In the genomic region with DNA sequence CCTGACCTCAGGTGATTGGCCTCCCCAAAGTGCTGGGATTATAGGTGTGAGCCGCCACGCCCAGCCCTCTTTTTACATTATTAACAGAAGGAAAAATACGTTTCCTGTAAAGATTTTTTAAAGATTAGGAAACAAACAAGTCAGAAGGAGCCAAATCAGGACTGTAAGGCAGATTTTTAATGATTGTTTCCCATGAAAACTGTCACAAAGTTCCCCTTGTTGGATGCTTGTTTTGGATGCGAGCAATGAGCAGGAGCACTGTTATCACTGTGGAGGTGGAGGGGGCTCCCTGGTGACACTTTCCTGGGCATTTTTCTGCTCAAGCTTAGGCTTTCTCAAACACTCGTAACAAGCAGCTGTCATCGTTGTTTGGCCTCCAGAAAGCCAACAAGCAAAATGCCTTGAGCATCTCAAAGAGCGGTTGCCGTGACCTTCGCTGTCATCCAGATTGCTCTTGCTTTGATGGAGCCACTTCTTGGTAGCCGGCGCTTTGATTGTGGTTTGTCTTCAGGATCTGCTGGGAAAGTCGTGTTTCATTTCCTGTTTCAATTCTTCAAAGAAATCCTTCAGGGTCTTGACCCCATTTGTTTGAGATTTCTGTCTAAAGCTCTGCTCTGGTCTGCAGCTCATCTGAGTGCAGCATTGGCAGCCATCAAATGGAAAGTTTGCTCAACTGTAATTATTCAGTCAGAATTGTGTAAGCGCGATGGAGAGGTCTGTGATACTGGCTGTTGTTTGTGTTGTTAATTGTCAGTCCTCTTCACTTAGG, we compare ENCODE assay signal across 1 cellular context.
TF ChIP-seq lines count a peak whose summit lies in the region.

No MANE protein-coding gene starts in this region.

TF ChIP-seq in HepG2, 621 proteins besides CTCF, POLR2A, EP300 and RAD21 (continued from another document and continues in another):
- TF ChIP-seq, protein P1, sequence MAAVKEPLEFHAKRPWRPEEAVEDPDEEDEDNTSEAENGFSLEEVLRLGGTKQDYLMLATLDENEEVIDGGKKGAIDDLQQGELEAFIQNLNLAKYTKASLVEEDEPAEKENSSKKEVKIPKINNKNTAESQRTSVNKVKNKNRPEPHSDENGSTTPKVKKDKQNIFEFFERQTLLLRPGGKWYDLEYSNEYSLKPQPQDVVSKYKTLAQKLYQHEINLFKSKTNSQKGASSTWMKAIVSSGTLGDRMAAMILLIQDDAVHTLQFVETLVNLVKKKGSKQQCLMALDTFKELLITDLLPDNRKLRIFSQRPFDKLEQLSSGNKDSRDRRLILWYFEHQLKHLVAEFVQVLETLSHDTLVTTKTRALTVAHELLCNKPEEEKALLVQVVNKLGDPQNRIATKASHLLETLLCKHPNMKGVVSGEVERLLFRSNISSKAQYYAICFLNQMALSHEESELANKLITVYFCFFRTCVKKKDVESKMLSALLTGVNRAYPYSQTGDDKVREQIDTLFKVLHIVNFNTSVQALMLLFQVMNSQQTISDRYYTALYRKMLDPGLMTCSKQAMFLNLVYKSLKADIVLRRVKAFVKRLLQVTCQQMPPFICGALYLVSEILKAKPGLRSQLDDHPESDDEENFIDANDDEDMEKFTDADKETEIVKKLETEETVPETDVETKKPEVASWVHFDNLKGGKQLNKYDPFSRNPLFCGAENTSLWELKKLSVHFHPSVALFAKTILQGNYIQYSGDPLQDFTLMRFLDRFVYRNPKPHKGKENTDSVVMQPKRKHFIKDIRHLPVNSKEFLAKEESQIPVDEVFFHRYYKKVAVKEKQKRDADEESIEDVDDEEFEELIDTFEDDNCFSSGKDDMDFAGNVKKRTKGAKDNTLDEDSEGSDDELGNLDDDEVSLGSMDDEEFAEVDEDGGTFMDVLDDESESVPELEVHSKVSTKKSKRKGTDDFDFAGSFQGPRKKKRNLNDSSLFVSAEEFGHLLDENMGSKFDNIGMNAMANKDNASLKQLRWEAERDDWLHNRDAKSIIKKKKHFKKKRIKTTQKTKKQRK (IDR thresholded peaks at IDR 0.05; ENCODE audit: low read length), result no peak
- TF ChIP-seq HOXA7 (CRISPR knock-in tag; IDR thresholded peaks at IDR 0.05) (no peak), ZNF879 (CRISPR knock-in tag; IDR thresholded peaks at IDR 0.05) (no peak), ZNF253 (CRISPR knock-in tag; IDR thresholded peaks at IDR 0.05; ENCODE audit: borderline replicate concordance) (no peak), CSRNP2 (CRISPR knock-in tag; conservative IDR thresholded peaks at IDR 0.05; ENCODE audit: low read depth) (no peak), RAD51 (IDR thresholded peaks at IDR 0.05; ENCODE audit: borderline replicate concordance) (no peak), KAT2B (IDR thresholded peaks at IDR 0.05; ENCODE audit: borderline replicate concordance, low read depth, low read length) (no peak), ZNF430 (CRISPR knock-in tag; IDR thresholded peaks at IDR 0.05) (no peak), CCAR2 (optimal IDR thresholded peaks at IDR 0.05; ENCODE audit: low read depth, low read length) (no peak), TSC22D2 (CRISPR knock-in tag; IDR thresholded peaks at IDR 0.05; ENCODE audit: borderline replicate concordance) (no peak), ZNF615 (CRISPR knock-in tag; IDR thresholded peaks at IDR 0.05; ENCODE audit: borderline replicate concordance) (no peak; the same call in 1 of the 2 replicates), ATAD3A (CRISPR knock-in tag; IDR thresholded peaks at IDR 0.05) (no peak), TARDBP (CRISPR knock-in tag; IDR thresholded peaks at IDR 0.05) (peak; percentile 72), ZNF547 (CRISPR knock-in tag; IDR thresholded peaks at IDR 0.05) (no peak), ELF3 (CRISPR knock-in tag; IDR thresholded peaks at IDR 0.05) (peak; percentile 59; the same call in 1 of the 2 replicates), DRAP1 (CRISPR knock-in tag; IDR thresholded peaks at IDR 0.05) (no peak), ZGPAT (CRISPR knock-in tag; IDR thresholded peaks at IDR 0.05) (peak; percentile 90; the same call in 1 of the 2 replicates), FOXA3 (CRISPR knock-in tag; IDR thresholded peaks at IDR 0.05) (peak; percentile 83), GFI1 (CRISPR knock-in tag; IDR thresholded peaks at IDR 0.05; ENCODE audit: borderline replicate concordance) (peak; percentile 96), ZNF431 (CRISPR knock-in tag; IDR thresholded peaks at IDR 0.05; ENCODE audit: borderline replicate concordance, low read depth) (no peak), ZNF142 (CRISPR knock-in tag; IDR thresholded peaks at IDR 0.05) (peak; percentile 48; the same call in 1 of the 2 replicates), ZNF264 (CRISPR knock-in tag; IDR thresholded peaks at IDR 0.05) (no peak)
- TF ChIP-seq, protein P2, sequence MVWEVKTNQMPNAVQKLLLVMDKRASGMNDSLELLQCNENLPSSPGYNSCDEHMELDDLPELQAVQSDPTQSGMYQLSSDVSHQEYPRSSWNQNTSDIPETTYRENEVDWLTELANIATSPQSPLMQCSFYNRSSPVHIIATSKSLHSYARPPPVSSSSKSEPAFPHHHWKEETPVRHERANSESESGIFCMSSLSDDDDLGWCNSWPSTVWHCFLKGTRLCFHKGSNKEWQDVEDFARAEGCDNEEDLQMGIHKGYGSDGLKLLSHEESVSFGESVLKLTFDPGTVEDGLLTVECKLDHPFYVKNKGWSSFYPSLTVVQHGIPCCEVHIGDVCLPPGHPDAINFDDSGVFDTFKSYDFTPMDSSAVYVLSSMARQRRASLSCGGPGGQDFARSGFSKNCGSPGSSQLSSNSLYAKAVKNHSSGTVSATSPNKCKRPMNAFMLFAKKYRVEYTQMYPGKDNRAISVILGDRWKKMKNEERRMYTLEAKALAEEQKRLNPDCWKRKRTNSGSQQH (CRISPR knock-in tag; IDR thresholded peaks at IDR 0.05; ENCODE audit: low read depth), result no peak
- TF ChIP-seq, protein P3, sequence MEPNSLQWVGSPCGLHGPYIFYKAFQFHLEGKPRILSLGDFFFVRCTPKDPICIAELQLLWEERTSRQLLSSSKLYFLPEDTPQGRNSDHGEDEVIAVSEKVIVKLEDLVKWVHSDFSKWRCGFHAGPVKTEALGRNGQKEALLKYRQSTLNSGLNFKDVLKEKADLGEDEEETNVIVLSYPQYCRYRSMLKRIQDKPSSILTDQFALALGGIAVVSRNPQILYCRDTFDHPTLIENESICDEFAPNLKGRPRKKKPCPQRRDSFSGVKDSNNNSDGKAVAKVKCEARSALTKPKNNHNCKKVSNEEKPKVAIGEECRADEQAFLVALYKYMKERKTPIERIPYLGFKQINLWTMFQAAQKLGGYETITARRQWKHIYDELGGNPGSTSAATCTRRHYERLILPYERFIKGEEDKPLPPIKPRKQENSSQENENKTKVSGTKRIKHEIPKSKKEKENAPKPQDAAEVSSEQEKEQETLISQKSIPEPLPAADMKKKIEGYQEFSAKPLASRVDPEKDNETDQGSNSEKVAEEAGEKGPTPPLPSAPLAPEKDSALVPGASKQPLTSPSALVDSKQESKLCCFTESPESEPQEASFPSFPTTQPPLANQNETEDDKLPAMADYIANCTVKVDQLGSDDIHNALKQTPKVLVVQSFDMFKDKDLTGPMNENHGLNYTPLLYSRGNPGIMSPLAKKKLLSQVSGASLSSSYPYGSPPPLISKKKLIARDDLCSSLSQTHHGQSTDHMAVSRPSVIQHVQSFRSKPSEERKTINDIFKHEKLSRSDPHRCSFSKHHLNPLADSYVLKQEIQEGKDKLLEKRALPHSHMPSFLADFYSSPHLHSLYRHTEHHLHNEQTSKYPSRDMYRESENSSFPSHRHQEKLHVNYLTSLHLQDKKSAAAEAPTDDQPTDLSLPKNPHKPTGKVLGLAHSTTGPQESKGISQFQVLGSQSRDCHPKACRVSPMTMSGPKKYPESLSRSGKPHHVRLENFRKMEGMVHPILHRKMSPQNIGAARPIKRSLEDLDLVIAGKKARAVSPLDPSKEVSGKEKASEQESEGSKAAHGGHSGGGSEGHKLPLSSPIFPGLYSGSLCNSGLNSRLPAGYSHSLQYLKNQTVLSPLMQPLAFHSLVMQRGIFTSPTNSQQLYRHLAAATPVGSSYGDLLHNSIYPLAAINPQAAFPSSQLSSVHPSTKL (CRISPR knock-in tag; IDR thresholded peaks at IDR 0.05), result peak; percentile 96
- TF ChIP-seq, protein P4, sequence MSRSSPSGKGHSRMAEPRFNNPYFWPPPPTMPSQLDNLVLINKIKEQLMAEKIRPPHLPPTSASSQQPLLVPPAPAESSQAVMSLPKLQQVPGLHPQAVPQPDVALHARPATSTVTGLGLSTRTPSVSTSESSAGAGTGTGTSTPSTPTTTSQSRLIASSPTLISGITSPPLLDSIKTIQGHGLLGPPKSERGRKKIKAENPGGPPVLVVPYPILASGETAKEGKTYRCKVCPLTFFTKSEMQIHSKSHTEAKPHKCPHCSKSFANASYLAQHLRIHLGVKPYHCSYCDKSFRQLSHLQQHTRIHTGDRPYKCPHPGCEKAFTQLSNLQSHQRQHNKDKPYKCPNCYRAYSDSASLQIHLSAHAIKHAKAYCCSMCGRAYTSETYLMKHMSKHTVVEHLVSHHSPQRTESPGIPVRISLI (CRISPR knock-in tag; IDR thresholded peaks at IDR 0.05; ENCODE audit: borderline replicate concordance), result peak; percentile 29; the same call in 1 of the 2 replicates
- TF ChIP-seq, protein P5, sequence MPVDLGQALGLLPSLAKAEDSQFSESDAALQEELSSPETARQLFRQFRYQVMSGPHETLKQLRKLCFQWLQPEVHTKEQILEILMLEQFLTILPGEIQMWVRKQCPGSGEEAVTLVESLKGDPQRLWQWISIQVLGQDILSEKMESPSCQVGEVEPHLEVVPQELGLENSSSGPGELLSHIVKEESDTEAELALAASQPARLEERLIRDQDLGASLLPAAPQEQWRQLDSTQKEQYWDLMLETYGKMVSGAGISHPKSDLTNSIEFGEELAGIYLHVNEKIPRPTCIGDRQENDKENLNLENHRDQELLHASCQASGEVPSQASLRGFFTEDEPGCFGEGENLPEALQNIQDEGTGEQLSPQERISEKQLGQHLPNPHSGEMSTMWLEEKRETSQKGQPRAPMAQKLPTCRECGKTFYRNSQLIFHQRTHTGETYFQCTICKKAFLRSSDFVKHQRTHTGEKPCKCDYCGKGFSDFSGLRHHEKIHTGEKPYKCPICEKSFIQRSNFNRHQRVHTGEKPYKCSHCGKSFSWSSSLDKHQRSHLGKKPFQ (CRISPR knock-in tag; IDR thresholded peaks at IDR 0.05; ENCODE audit: insufficient replicate concordance), result no peak
